In the genomic region with DNA sequence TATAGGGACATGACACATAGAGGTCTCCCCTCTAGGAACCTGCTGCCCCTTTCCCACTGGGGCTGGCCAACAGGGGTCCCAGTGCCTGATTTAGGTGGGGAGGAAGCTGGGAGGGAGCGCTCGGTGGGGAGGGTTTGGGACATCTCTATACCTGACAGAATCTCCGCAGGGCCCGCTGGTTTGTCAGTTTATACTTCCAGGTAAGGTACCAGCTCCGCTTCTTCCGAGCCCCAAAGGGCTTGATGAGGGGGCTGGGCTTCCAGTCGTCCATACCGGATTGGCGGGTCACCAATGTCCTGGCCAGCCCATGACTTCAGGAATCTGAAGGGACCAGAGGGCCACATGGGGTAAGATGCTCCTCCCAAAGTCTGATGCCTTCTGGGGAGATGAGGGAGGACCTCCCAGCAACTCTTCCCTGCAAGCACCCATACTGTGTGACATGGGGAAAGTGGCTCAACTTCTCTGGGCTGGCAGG, we compare ENCODE assay signal across 8 cellular contexts. TPM values are rescaled to one million over a fixed set of nuclear protein-coding genes. Genes with fewer than 3 reads are reported as not detected.
DNase-seq lines count a peak whose midpoint lies in the region; ATAC-seq and TF ChIP-seq lines count a peak whose summit lies in the region.

No MANE protein-coding gene starts in this region.

- no peak for DNase-seq in foreskin keratinocyte
- no peak for DNase-seq in COR-L47 (lab: John Stamatoyannopoulos, UW)
- no peak for DNase-seq in ecto neural progenitor cell (ENCODE audit: low spot score)

- H3K27ac ChIP-seq in foreskin keratinocyte, result peak overlapping the region; percentile 91

- H3K9ac ChIP-seq in skeletal muscle satellite cell (ENCODE audit: low read depth, low read length), result peak overlapping the region; percentile 94

- H3K4me1 ChIP-seq in foreskin keratinocyte (peaks cover 8% of the 10 kb centered on the region), skeletal muscle satellite cell (ENCODE audit: control insufficient read depth, insufficient read depth, low read length) (peaks cover 17% of the 10 kb centered on the region)

- ATAC-seq in GM19025 (IDR thresholded peaks at IDR 0.05; ENCODE audit: low read depth, unreplicated experiment), result peak; percentile 3
- peak; percentile 6; the same call in 1 of the 3 replicates for ATAC-seq in SK-N-SH treated with all-trans-retinoic acid at 6 μM for 48 hours
- peak; percentile 39 for ATAC-seq in foreskin keratinocyte
- no peak for ATAC-seq in GM18867 (IDR thresholded peaks at IDR 0.05; ENCODE audit: unreplicated experiment)
- ATAC-seq in GM21737 (IDR thresholded peaks at IDR 0.05; ENCODE audit: unreplicated experiment), result no peak

- H3K4me2 ChIP-seq in skeletal muscle satellite cell (ENCODE audit: low read length), result peak overlapping the region; percentile 99

- H3K4me3 ChIP-seq in skeletal muscle satellite cell (ENCODE audit: low read length), result peak overlapping the region; percentile 86

- peaks cover 44% of the 10 kb centered on the region for H3K36me3 ChIP-seq in skeletal muscle satellite cell (ENCODE audit: insufficient read depth, low read length)

- no peaks in the 10 kb centered on the region for H3K9me3 ChIP-seq in skeletal muscle satellite cell (replicated peaks; ENCODE audit: low read length)

- no peak for TF ChIP-seq CTCF in foreskin keratinocyte (conservative IDR thresholded peaks at IDR 0.05)

- no peaks in the 10 kb centered on the region for H3K27me3 ChIP-seq in foreskin keratinocyte
- no peaks in the 10 kb centered on the region for H3K27me3 ChIP-seq in skeletal muscle satellite cell (ENCODE audit: control insufficient read depth, insufficient read depth, low read length)

TF ChIP-seq in SK-N-SH treated with all-trans-retinoic acid at 6 μM for 48 hours, 23 proteins besides CTCF, POLR2A, EP300 and RAD21:
- TF ChIP-seq, protein P1, sequence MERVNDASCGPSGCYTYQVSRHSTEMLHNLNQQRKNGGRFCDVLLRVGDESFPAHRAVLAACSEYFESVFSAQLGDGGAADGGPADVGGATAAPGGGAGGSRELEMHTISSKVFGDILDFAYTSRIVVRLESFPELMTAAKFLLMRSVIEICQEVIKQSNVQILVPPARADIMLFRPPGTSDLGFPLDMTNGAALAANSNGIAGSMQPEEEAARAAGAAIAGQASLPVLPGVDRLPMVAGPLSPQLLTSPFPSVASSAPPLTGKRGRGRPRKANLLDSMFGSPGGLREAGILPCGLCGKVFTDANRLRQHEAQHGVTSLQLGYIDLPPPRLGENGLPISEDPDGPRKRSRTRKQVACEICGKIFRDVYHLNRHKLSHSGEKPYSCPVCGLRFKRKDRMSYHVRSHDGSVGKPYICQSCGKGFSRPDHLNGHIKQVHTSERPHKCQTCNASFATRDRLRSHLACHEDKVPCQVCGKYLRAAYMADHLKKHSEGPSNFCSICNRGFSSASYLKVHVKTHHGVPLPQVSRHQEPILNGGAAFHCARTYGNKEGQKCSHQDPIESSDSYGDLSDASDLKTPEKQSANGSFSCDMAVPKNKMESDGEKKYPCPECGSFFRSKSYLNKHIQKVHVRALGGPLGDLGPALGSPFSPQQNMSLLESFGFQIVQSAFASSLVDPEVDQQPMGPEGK (CRISPR knock-in tag; IDR thresholded peaks at IDR 0.05; ENCODE audit: borderline replicate concordance), result no peak
- TF ChIP-seq ARNTL (CRISPR knock-in tag; IDR thresholded peaks at IDR 0.05; ENCODE audit: borderline replicate concordance, low read depth) (no peak), ZFP30 (CRISPR knock-in tag; IDR thresholded peaks at IDR 0.05) (no peak)

RNA-seq across cellular contexts. Expression of a gene that starts 0.6 kb away (rescaled TPM):
- total RNA-seq in foreskin keratinocyte, result 88.0 and 90.6 TPM in 2 replicates
- 83.2 and 85.0 TPM in 2 replicates for polyA plus RNA-seq in foreskin keratinocyte
- 53.5 and 55.3 TPM in 2 replicates for total RNA-seq in skeletal muscle satellite cell (2012; rRNA removed)

RNA-seq across cellular contexts. Expression of a gene that starts 5.5 kb away (rescaled TPM):
- 5.4 and 6.6 TPM in 2 replicates for total RNA-seq in foreskin keratinocyte
- polyA plus RNA-seq in foreskin keratinocyte, result 4.7 and 5.1 TPM in 2 replicates
- 3.7 and 4.1 TPM in 2 replicates for total RNA-seq in skeletal muscle satellite cell (2012; rRNA removed)

RNA-seq across cellular contexts. Expression of a gene that starts 21.3 kb away (rescaled TPM):
- total RNA-seq in foreskin keratinocyte, result not detected in 2 replicates
- not detected in 2 replicates for polyA plus RNA-seq in foreskin keratinocyte
- total RNA-seq in skeletal muscle satellite cell (2012; rRNA removed), result not detected in 2 replicates

RNA-seq across cellular contexts. Expression of a gene that starts 22.7 kb away (rescaled TPM):
- total RNA-seq in foreskin keratinocyte, result 80.3 and 93.6 TPM in 2 replicates
- polyA plus RNA-seq in foreskin keratinocyte, result 118 and 144 TPM in 2 replicates
- 0.51 TPM in 1 of 2 replicates, not detected in the other for total RNA-seq in skeletal muscle satellite cell (2012; rRNA removed)

RNA-seq across cellular contexts. Expression of a gene that starts 50.0 kb away (rescaled TPM):
- total RNA-seq in foreskin keratinocyte, result 18.1 and 19.4 TPM in 2 replicates
- polyA plus RNA-seq in foreskin keratinocyte, result 17.0 and 20.6 TPM in 2 replicates
- 3.5 and 8.1 TPM in 2 replicates for total RNA-seq in skeletal muscle satellite cell (2012; rRNA removed)

Comparison
In these comparisons a context has a peak if more than half of its experiments do, and no peak if none do; other contexts are left out.
1. ATAC-seq: peak in GM19025 (single experiment), SK-N-SH treated with all-trans-retinoic acid at 6 μM for 48 hours (single experiment) and foreskin keratinocyte (single experiment); none in GM18867 (single experiment) and GM21737 (single experiment).